ENCODE assay signal across 1 cellular context in the genomic region with DNA sequence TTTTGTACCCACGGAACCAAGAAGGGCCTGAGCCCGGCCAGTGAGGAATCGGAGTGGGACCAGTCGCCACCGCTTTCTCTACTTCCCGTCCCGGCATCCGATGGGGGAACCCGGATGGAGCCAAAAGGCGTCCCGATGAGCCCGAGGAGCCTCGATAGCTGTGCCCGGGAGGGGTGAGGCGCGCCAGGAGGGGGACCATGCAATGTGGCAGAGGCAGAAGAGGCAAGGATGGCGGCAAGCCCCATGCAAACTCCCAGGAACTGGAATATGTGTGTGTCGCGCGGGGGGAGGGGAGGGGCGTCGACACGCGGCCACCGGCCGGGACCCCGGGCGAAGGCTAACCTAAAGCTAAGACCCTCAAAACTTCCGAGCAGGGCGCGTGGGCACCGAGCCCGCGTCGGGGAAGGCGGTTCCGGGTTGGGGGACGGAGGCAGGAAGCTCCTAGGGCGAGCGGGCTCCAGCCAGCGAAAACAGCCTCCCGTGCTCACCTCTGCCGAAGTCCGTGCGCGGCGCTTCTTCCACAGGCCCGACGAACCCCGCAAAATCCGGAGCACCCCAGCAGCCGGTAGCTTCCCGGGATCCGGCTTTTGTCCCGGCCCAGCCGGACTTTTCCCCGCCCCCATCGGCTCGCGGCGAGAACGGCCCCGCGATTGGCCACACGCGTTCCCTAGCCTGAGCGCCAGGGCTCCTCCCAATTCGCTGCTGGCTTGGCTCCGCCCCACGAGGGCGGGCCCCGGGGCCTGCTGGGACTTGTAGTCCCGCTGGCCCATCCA.
TF ChIP-seq lines count a peak whose summit lies in the region.

Gene ACLY (minus strand): TSS at position 560 of the 773 bp plus-strand sequence. CDS start 5,078 bp downstream, outside the sequence.

TF ChIP-seq in HepG2, 621 proteins besides CTCF, POLR2A, EP300 and RAD21 (continued from another document and continues in another):
- TF ChIP-seq, protein P1, sequence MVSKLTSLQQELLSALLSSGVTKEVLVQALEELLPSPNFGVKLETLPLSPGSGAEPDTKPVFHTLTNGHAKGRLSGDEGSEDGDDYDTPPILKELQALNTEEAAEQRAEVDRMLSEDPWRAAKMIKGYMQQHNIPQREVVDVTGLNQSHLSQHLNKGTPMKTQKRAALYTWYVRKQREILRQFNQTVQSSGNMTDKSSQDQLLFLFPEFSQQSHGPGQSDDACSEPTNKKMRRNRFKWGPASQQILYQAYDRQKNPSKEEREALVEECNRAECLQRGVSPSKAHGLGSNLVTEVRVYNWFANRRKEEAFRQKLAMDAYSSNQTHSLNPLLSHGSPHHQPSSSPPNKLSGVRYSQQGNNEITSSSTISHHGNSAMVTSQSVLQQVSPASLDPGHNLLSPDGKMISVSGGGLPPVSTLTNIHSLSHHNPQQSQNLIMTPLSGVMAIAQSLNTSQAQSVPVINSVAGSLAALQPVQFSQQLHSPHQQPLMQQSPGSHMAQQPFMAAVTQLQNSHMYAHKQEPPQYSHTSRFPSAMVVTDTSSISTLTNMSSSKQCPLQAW (CRISPR knock-in tag; IDR thresholded peaks at IDR 0.05) = no peak; the same call in 1 of the 2 replicates
- TF ChIP-seq ZNF670 (CRISPR knock-in tag; IDR thresholded peaks at IDR 0.05; ENCODE audit: borderline replicate concordance) = peak; percentile 33; the same call in 1 of the 2 replicates
- peak; percentile 78; the same call in 1 of the 2 replicates for TF ChIP-seq ZFP91 (CRISPR knock-in tag; IDR thresholded peaks at IDR 0.05; ENCODE audit: borderline replicate concordance)
- no peak for TF ChIP-seq ZNF629 (CRISPR knock-in tag; conservative IDR thresholded peaks at IDR 0.05)
- TF ChIP-seq, protein P2, sequence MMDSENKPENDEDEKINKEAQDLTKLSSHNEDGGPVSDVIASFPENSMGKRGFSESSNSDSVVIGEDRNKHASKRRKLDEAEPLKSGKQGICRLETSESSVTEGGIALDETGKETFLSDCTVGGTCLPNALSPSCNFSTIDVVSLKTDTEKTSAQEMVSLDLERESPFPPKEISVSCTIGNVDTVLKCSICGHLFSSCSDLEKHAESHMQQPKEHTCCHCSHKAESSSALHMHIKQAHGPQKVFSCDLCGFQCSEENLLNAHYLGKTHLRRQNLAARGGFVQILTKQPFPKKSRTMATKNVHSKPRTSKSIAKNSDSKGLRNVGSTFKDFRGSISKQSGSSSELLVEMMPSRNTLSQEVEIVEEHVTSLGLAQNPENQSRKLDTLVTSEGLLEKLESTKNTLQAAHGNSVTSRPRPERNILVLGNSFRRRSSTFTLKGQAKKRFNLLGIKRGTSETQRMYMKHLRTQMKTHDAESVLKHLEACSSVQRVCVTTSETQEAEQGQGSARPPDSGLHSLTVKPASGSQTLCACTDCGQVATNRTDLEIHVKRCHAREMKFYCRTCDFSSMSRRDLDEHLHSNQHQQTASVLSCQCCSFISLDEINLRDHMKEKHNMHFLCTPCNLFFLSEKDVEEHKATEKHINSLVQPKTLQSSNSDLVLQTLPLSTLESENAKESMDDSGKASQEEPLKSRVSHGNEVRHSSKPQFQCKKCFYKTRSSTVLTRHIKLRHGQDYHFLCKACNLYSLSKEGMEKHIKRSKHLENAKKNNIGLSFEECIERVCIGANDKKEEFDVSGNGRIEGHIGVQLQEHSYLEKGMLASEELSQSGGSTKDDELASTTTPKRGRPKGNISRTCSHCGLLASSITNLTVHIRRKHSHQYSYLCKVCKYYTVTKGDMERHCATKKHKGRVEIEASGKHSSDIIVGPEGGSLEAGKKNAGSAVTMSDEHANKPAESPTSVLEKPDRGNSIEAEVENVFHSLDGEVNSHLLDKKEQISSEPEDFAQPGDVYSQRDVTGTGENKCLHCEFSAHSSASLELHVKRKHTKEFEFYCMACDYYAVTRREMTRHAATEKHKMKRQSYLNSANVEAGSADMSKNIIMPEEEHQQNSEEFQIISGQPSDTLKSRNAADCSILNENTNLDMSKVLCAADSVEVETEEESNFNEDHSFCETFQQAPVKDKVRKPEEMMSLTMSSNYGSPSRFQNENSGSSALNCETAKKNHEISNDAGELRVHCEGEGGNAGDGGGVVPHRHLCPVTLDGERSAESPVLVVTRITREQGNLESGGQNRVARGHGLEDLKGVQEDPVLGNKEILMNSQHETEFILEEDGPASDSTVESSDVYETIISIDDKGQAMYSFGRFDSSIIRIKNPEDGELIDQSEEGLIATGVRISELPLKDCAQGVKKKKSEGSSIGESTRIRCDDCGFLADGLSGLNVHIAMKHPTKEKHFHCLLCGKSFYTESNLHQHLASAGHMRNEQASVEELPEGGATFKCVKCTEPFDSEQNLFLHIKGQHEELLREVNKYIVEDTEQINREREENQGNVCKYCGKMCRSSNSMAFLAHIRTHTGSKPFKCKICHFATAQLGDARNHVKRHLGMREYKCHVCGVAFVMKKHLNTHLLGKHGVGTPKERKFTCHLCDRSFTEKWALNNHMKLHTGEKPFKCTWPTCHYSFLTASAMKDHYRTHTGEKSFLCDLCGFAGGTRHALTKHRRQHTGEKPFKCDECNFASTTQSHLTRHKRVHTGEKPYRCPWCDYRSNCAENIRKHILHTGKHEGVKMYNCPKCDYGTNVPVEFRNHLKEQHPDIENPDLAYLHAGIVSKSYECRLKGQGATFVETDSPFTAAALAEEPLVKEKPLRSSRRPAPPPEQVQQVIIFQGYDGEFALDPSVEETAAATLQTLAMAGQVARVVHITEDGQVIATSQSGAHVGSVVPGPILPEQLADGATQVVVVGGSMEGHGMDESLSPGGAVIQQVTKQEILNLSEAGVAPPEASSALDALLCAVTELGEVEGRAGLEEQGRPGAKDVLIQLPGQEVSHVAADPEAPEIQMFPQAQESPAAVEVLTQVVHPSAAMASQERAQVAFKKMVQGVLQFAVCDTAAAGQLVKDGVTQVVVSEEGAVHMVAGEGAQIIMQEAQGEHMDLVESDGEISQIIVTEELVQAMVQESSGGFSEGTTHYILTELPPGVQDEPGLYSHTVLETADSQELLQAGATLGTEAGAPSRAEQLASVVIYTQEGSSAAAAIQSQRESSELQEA (CRISPR knock-in tag; IDR thresholded peaks at IDR 0.05; ENCODE audit: not compliant biosample characterization) = peak; percentile 87
- TF ChIP-seq ZNF251 (CRISPR knock-in tag; IDR thresholded peaks at IDR 0.05) = peak; percentile 32; the same call in 1 of the 2 replicates
- peak; percentile 83; the same call in 1 of the 2 replicates for TF ChIP-seq REL (CRISPR knock-in tag; conservative IDR thresholded peaks at IDR 0.05)
- peak; percentile 96; the same call in 1 of the 2 replicates for TF ChIP-seq ZBED4 (CRISPR knock-in tag; IDR thresholded peaks at IDR 0.05; ENCODE audit: borderline replicate concordance)
- TF ChIP-seq FOSL2 (CRISPR knock-in tag; IDR thresholded peaks at IDR 0.05) = no peak
- no peak for TF ChIP-seq ZNF672 (CRISPR knock-in tag; IDR thresholded peaks at IDR 0.05)
- peak; percentile 92; the same call in 1 of the 2 replicates for TF ChIP-seq ZNF784 (CRISPR knock-in tag; IDR thresholded peaks at IDR 0.05; ENCODE audit: borderline replicate concordance)
- no peak for TF ChIP-seq HMG20B (CRISPR knock-in tag; conservative IDR thresholded peaks at IDR 0.05)
- TF ChIP-seq ZNF775 (CRISPR knock-in tag; IDR thresholded peaks at IDR 0.05; ENCODE audit: borderline replicate concordance) = no peak
- TF ChIP-seq ZNF10 (CRISPR knock-in tag; IDR thresholded peaks at IDR 0.05; ENCODE audit: borderline replicate concordance, low read depth) = no peak
- peak; percentile 78; the same call in 1 of the 2 replicates for TF ChIP-seq ZNF367 (CRISPR knock-in tag; IDR thresholded peaks at IDR 0.05; ENCODE audit: borderline replicate concordance)
- no peak for TF ChIP-seq ZNF646 (CRISPR knock-in tag; IDR thresholded peaks at IDR 0.05)
- TF ChIP-seq ZNF333 (CRISPR knock-in tag; IDR thresholded peaks at IDR 0.05; ENCODE audit: borderline replicate concordance) = peak; percentile 19; the same call in 1 of the 2 replicates
- TF ChIP-seq ARNTL (CRISPR knock-in tag; IDR thresholded peaks at IDR 0.05) = no peak; the same call in 1 of the 2 replicates
- peak; percentile 14; the same call in 1 of the 2 replicates for TF ChIP-seq TFE3 (CRISPR knock-in tag; IDR thresholded peaks at IDR 0.05)
- no peak for TF ChIP-seq FOXP1 (IDR thresholded peaks at IDR 0.05)
- TF ChIP-seq FOXP1 (CRISPR knock-in tag; IDR thresholded peaks at IDR 0.05) = no peak
